In genomic region chr1:26296340-26297056, GRCh38 we compare ENCODE assay signal across 17 cellular contexts. TPM values are rescaled to one million over a fixed set of nuclear protein-coding genes. Genes with fewer than 3 reads are reported as not detected.
"Had no signal": no experiment of that assay in that cellular context is flagged by ENCODE, and none has a peak within 500 bp of the region (broad histone marks: within the 10 kb centered on the region; RNA-seq: fewer than 3 reads in every experiment).

No MANE protein-coding gene starts in this region.

- H3K27me3 ChIP-seq: cardiac muscle cell, heart right ventricle, left lung, pancreas, thyroid gland had no signal

- DNase-seq: activated CD4-positive, alpha-beta T cell treated with anti-CD3 and anti-CD28 coated beads for 36 hours; activated effector memory CD4-positive, alpha-beta T cell treated with anti-CD3 and anti-CD28 coated beads, Interleukin-2, amount 50 U/mL, for 16 hours; activated T-cell treated with anti-CD3 and anti-CD28 coated beads for 4 hours; effector CD4-positive, alpha-beta T cell; heart right ventricle; left lung; mesenchymal stem cell; pancreas; stimulated activated CD4-positive, alpha-beta T cell treated with anti-CD3 and anti-CD28 coated beads, Interleukin-15, amount 100 ng/mL, for 24 hours; stimulated activated CD4-positive, alpha-beta T cell treated with anti-CD3 and anti-CD28 coated beads, Interleukin-4, amount 100 ng/mL, for 24 hours; thyroid gland had no signal

- H3K4me1 Mint-ChIP-seq: nephron had no signal

- H3K4me3 Mint-ChIP-seq: activated CD4-positive, alpha-beta T cell treated with anti-CD3 and anti-CD28 coated beads for 36 hours; nephron had no signal

- H3K9me3 Mint-ChIP-seq: nephron had no signal

- H3K27ac ChIP-seq: cardiac muscle cell, heart right ventricle, left lung, pancreas, thyroid gland had no signal

- H3K27me3 Mint-ChIP-seq: activated CD4-positive, alpha-beta T cell treated with anti-CD3 and anti-CD28 coated beads for 36 hours had no signal

- H3K9me3 ChIP-seq: heart right ventricle, left lung, pancreas, thyroid gland had no signal

- H3K4me1 ChIP-seq: pancreas, thyroid gland had no signal

- H3K27ac Mint-ChIP-seq: activated CD4-positive, alpha-beta T cell treated with anti-CD3 and anti-CD28 coated beads for 36 hours; nephron had no signal

RNA-seq across cellular contexts. Expression of gene CD52, which starts 21.3 kb away (rescaled TPM):
- total RNA-seq: astrocyte, cardiac muscle cell, fibroblast of lung, frontal cortex, renal cortical epithelial cell had no signal

RNA-seq across cellular contexts. Expression of gene CRYBG2, which starts 57.4 kb away (rescaled TPM):
- total RNA-seq: fibroblast of lung, thyroid gland had no signal
